ENCODE assay signal across 35 cellular contexts in the genomic region with DNA sequence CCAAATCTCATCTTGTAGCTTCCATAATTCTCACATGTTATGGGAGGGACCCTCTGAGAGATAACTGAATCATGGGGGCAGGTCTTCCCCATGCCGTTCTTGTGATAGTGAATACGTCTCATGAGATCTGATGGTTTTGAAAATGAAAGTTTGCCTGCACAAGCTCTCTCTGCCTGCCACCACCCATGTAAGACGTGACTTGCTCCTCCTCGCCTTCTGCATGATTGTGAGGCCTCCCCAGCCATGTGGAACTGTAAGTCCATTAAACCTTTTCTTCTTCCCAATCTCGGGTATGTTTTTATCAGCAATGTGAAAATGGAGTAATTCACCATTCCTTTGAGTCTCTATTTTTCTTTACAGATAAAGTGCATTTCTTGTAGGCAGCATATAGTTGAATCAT.
"Had no signal": no experiment of that assay in that cellular context is flagged by ENCODE, and none has a peak within 500 bp of the region (broad histone marks: within the 10 kb centered on the region; RNA-seq: fewer than 3 reads in every experiment).

No MANE protein-coding gene starts in this region.

- H3K36me3 ChIP-seq: MG63 had no signal

- H3K4me2 ChIP-seq: KMS-11 had no signal

- H3K4me3 ChIP-seq: MG63 had no signal

- H3K27ac ChIP-seq: KMS-11 had no signal

- H3K9ac ChIP-seq: KMS-11 had no signal

- DNase-seq: Karpas-422, Kasumi-1, MG63, MM.1S, MV-4-11, NCI-H1048, NCI-H1092, NCI-H1092 treated with DMSO at 0.1 percent for 48 hours, NCI-H1105, NCI-H1105 treated with DMSO at 0.1 percent for 48 hours, NCI-H1417, NCI-H1417 treated with DMSO at 0.1 percent for 48 hours, NCI-H1436, NCI-H1436 treated with DMSO at 0.1 percent for 48 hours, NCI-H146, NCI-H1694, NCI-H1694 treated with DMSO at 0.1 percent for 48 hours, NCI-H187, NCI-H187 treated with DMSO at 0.1 percent for 48 hours, NCI-H1930, NCI-H2029, NCI-H2029 treated with DMSO at 0.1 percent for 48 hours, NCI-H2081, NCI-H2081 treated with DMSO at 0.1 percent for 48 hours, NCI-H2107, NCI-H2171, NCI-H2171 treated with DMSO at 0.1 percent for 48 hours, NCI-H2227 treated with DMSO at 0.1 percent for 48 hours, NCI-H226, NCI-H345, NCI-H446, NCI-H446 treated with DMSO at 0.1 percent for 48 hours, NCI-H510A, NCI-H510A treated with DMSO at 0.1 percent for 48 hours had no signal

- H3K27me3 ChIP-seq: MG63 had no signal
